Comparison of ENCODE assay signal across 18 cellular contexts in genomic region chr11:106727261-106727660, GRCh38.
DNase-seq lines count a peak whose midpoint lies in the region; ATAC-seq and TF ChIP-seq lines count a peak whose summit lies in the region.
"Had no signal": no experiment of that assay in that cellular context is flagged by ENCODE, and none has a peak within 500 bp of the region (broad histone marks: within the 10 kb centered on the region; RNA-seq: fewer than 3 reads in every experiment).

No MANE protein-coding gene starts in this region.

- no peak for TF ChIP-seq CTCF in astrocyte of the cerebellum (IDR thresholded peaks at IDR 0.05; ENCODE audit: low read depth, low read length, missing control alignments)
- no peak for TF ChIP-seq CTCF in choroid plexus epithelial cell (conservative IDR thresholded peaks at IDR 0.05; ENCODE audit: low read depth, low read length)

- peak; percentile 0 for DNase-seq in DMS153 treated with DMSO at 0.1 percent for 48 hours (lab: John Stamatoyannopoulos, UW; ENCODE audit: unreplicated experiment)
- no peak for DNase-seq in DMS153 (lab: John Stamatoyannopoulos, UW)
- DNase-seq in RPMI7951 (ENCODE audit: low read depth): peak; percentile 6
- DNase-seq in astrocyte of the cerebellum (ENCODE audit: low read depth): peak; percentile 19
- DNase-seq in choroid plexus epithelial cell (ENCODE audit: low read depth): peak; percentile 4
- no peak for DNase-seq in hippocampal formation (lab: John Stamatoyannopoulos, UW)
- DNase-seq in NCI-H2029 treated with DMSO at 0.1 percent for 48 hours (lab: John Stamatoyannopoulos, UW): no peak
- DNase-seq: AML-193; Caco-2; Calu3; CD4-positive, alpha-beta T cell; CD8-positive, alpha-beta T cell; DMS79 treated with DMSO at 0.1 percent for 48 hours; GDM1 had no signal

- ATAC-seq in HG02798 (IDR thresholded peaks at IDR 0.05; ENCODE audit: poor library complexity, unreplicated experiment): no peak
- ATAC-seq: A549; CD8-positive, alpha-beta T cell; GM12878 had no signal

- no peak overlapping the region for H3K4me3 ChIP-seq in astrocyte of the cerebellum (ENCODE audit: low read depth, low read length)
- H3K4me3 ChIP-seq in choroid plexus epithelial cell (ENCODE audit: low read depth, low read length): no peak overlapping the region
- H3K4me3 ChIP-seq: A549; BLaER1 treated with 17β-estradiol and CSF1 and Interleukin-3, amounts not matched to agents 10 nM and 100 nM; GM12878 had no signal

- in situ Hi-C loops in astrocyte of the cerebellum (cut with HindIII; ENCODE audit: low sequenced_read_pairs): no loop called here

Comparison
In these comparisons a context has a peak if more than half of its experiments do, and no peak if none do; other contexts are left out.
1. DNase-seq: peak in DMS153 treated with DMSO at 0.1 percent for 48 hours (single experiment), RPMI7951 (single experiment), astrocyte of the cerebellum (single experiment) and choroid plexus epithelial cell (single experiment); none in DMS153 (single experiment), hippocampal formation (0 of 2) and NCI-H2029 treated with DMSO at 0.1 percent for 48 hours (single experiment).